Comparison of ENCODE assay signal across 8 cellular contexts in the genomic region with DNA sequence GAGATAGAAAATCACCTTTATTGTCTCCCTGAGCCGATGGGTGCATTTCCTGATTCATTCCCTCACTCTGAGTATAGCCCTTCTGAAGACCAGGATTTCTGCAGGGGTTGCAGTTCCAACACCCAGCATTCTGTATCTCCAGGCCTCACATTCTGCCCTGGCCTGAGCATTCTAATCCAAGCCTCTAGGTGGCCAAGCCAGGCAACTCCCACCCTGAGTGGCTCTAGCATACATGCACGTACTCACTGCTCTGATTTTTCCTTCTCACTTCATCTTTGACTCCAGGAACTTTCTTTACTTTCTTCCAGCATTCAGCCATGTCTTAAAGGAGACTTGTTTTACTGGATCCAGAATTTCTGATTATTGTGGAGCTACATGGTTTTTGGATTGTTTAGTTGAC.
DNase-seq lines count a peak whose midpoint lies in the region; ATAC-seq, FAIRE-seq and TF ChIP-seq lines count a peak whose summit lies in the region.

No MANE protein-coding gene starts in this region.

- 31 to 65% (median 47%) methylated on average over 2 of the region's 2 CpGs for WGBS in small intestine, 3 donors

- TF ChIP-seq CTCF in Calu3 (IDR thresholded peaks at IDR 0.05; ENCODE audit: unreplicated experiment) (peak; percentile 49), Peyer's patch (IDR thresholded peaks at IDR 0.05) (peak in 4 of 6 experiments; percentile 27 to 60 (median 50)), fibroblast of the aortic adventitia (IDR thresholded peaks at IDR 0.05; ENCODE audit: insufficient read depth, low read length) (peak; percentile 62)

- H3K27ac ChIP-seq in Peyer's patch (no peak overlapping the region), small intestine (ENCODE audit: low read depth in 1 of 2, low read length in 1 of 2) (no peak overlapping the region)

- intact Hi-C loops in Calu3 (cut with micrococcal nuclease; ENCODE audit: unreplicated experiment): no loop called here

- no peak overlapping the region for H3K27ac Mint-ChIP-seq in Calu3 (ENCODE audit: unreplicated experiment)

- CTCF ChIA-PET in Calu3 (lab: Charles Lee): no interaction called here

- no peak for FAIRE-seq in small intestine (lab: Jason Lieb, UNC)

- peaks cover 4% of the 10 kb centered on the region for H3K36me3 Mint-ChIP-seq in Calu3 (ENCODE audit: insufficient read depth, unreplicated experiment)
- H3K36me3 Mint-ChIP-seq in activated T-cell treated with anti-CD3 and anti-CD28 coated beads, Interleukin-2, amount 50 U/mL, for 4 hours (ENCODE audit: insufficient read depth): no peaks in the 10 kb centered on the region

- no peak for TF ChIP-seq POLR2A in Peyer's patch (IDR thresholded peaks at IDR 0.05)

- no TSS peak for BruUV-seq in Calu3 (replicated peaks; lab: Mats Ljungman, UMichigan)

- peaks cover 20% of the 10 kb centered on the region for H3K4me1 Mint-ChIP-seq in Calu3 (ENCODE audit: low read depth, unreplicated experiment)
- H3K4me1 Mint-ChIP-seq in activated T-cell treated with anti-CD3 and anti-CD28 coated beads, Interleukin-2, amount 50 U/mL, for 4 hours (ENCODE audit: low read depth): peaks cover 5% of the 10 kb centered on the region

- DNase-seq in Calu3 (peak; percentile 66), Peyer's patch (no peak), fibroblast of the aortic adventitia (ENCODE audit: low read depth) (peak; percentile 22), small intestine (peak; percentile 53), amygdala (lab: John Stamatoyannopoulos, UW) (no peak)
- no peak for DNase-seq in activated T-cell treated with anti-CD3 and anti-CD28 coated beads, Interleukin-2, amount 50 U/mL, for 4 hours

- ATAC-seq in GM18868 (IDR thresholded peaks at IDR 0.05; ENCODE audit: unreplicated experiment): peak; percentile 77
- ATAC-seq in HG03439 (IDR thresholded peaks at IDR 0.05; ENCODE audit: unreplicated experiment): peak; percentile 71
- no peak for ATAC-seq in activated T-cell treated with anti-CD3 and anti-CD28 coated beads, Interleukin-2, amount 50 U/mL, for 4 hours

- H3K36me3 ChIP-seq in Peyer's patch (no peaks in the 10 kb centered on the region), small intestine (ENCODE audit: control insufficient read depth in 2 of 2, insufficient read depth in 2 of 2, low read length in 2 of 2) (no peaks in the 10 kb centered on the region)

- H3K4me3 Mint-ChIP-seq in Calu3 (ENCODE audit: low read depth, unreplicated experiment): no peak overlapping the region
- H3K4me3 Mint-ChIP-seq in activated T-cell treated with anti-CD3 and anti-CD28 coated beads, Interleukin-2, amount 50 U/mL, for 4 hours: no peak overlapping the region

- H3K27me3 Mint-ChIP-seq in Calu3 (ENCODE audit: unreplicated experiment): no peaks in the 10 kb centered on the region
- peaks cover 7% of the 10 kb centered on the region for H3K27me3 Mint-ChIP-seq in activated T-cell treated with anti-CD3 and anti-CD28 coated beads, Interleukin-2, amount 50 U/mL, for 4 hours (ENCODE audit: low read depth)

- no peaks in the 10 kb centered on the region for H3K9me3 ChIP-seq in Peyer's patch
- H3K9me3 ChIP-seq in small intestine (ENCODE audit: control insufficient read depth, low read depth): no peaks in the 10 kb centered on the region

- H3K4me3 ChIP-seq in Peyer's patch (no peak overlapping the region), fibroblast of the aortic adventitia (ENCODE audit: low read depth, low read length) (no peak overlapping the region), small intestine (ENCODE audit: low read depth in 1 of 2, low read length in 2 of 2) (no peak overlapping the region)

- H3K9me3 Mint-ChIP-seq in Calu3 (ENCODE audit: low read depth, unreplicated experiment): no peaks in the 10 kb centered on the region
- peaks cover 2% of the 10 kb centered on the region for H3K9me3 Mint-ChIP-seq in activated T-cell treated with anti-CD3 and anti-CD28 coated beads, Interleukin-2, amount 50 U/mL, for 4 hours

- H3K27me3 ChIP-seq in Peyer's patch: no peaks in the 10 kb centered on the region
- H3K27me3 ChIP-seq in small intestine (ENCODE audit: control insufficient read depth in 2 of 2, insufficient read depth in 2 of 2, low read length in 2 of 2): no peaks in the 10 kb centered on the region

- H3K4me1 ChIP-seq in Peyer's patch: peaks cover 0 to 13% (median 0%) of the 10 kb centered on the region in 4 donors
- H3K4me1 ChIP-seq in small intestine (ENCODE audit: control insufficient read depth in 2 of 2, insufficient read depth in 1 of 2, low read depth in 1 of 2, low read length in 1 of 2): peaks cover 4 to 5% of the 10 kb centered on the region in 2 donors

Comparison
In these comparisons a context has a peak if more than half of its experiments do, and no peak if none do; other contexts are left out.
1. DNase-seq: peak in Calu3 (single experiment), fibroblast of the aortic adventitia (single experiment) and small intestine (single experiment); none in Peyer's patch (0 of 3), activated T-cell treated with anti-CD3 and anti-CD28 coated beads, Interleukin-2, amount 50 U/mL, for 4 hours (single experiment) and amygdala (0 of 56).
2. ATAC-seq: peak in GM18868 (single experiment) and HG03439 (single experiment); none in activated T-cell treated with anti-CD3 and anti-CD28 coated beads, Interleukin-2, amount 50 U/mL, for 4 hours (0 of 2).
3. Peak in every context shown above with its lines, with median percentiles within 50 percentile points of each other: CTCF ChIP-seq.